Comparison of ENCODE assay signal across 9 cellular contexts in the genomic region with DNA sequence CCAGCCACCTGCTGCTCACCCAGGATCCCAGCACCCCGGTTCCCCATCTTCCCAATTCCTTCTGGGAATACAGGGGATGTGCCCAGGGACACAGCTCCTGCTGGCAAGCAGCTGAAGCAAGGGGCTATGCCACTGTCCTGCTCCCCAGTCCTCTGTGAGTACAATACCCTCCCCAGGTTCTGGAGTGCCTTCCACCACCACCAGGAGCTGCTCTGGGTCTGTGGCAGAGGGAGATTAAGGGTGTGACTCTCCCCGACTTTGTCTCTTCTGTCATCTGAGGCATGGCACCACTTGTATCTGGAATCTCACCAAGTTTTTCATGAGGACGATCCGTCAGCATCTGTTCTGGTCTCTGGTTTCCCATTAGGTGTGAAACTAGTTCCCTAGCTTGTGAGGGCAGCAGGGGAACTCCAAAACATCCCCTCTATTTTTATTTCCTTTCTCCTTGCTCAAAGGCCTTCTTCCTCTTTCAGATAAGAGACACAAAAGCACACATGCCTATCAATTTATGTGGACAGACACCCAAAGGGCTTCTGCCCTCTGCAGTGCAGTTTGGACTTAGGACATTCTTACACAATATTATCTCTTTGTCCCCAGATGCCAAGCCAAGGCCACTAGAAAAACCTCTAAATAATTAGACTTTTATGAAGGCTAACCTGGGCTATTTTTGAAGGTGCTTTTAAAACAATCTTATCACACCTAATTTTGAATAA. TPM values are rescaled to one million over a fixed set of nuclear protein-coding genes. Genes with fewer than 3 reads are reported as not detected.
DNase-seq lines count a peak whose midpoint lies in the region; ATAC-seq, FAIRE-seq and TF ChIP-seq lines count a peak whose summit lies in the region.
"Had no signal": no experiment of that assay in that cellular context is flagged by ENCODE, and none has a peak within 500 bp of the region (broad histone marks: within the 10 kb centered on the region; RNA-seq: fewer than 3 reads in every experiment).

No MANE protein-coding gene starts in this region.

- ATAC-seq in RWPE2 (ENCODE audit: low read depth) = peak; percentile 25; the same call in 1 of the 3 replicates
- peak; percentile 89 to 92 for ATAC-seq in right cardiac atrium
- ATAC-seq in GM18861 (IDR thresholded peaks at IDR 0.05; ENCODE audit: unreplicated experiment) = no peak
- ATAC-seq in GM21723 (IDR thresholded peaks at IDR 0.05; ENCODE audit: unreplicated experiment) = no peak
- ATAC-seq in GM18519 (IDR thresholded peaks at IDR 0.05; ENCODE audit: low FRiP score, unreplicated experiment) = no peak

- CTCF ChIA-PET in AG04450 (lab: Charles Lee) = no interaction called here

- FAIRE-seq in GM19239 (lab: Jason Lieb, UNC) = peak; percentile 4
- FAIRE-seq: frontal cortex had no signal

- H3K4me1 ChIP-seq in RWPE2 (ENCODE audit: insufficient read depth, poor library complexity, severe bottlenecking) (no peaks in the 10 kb centered on the region), right cardiac atrium (ENCODE audit: control insufficient read depth, insufficient read depth, low read length) (peaks cover 12% of the 10 kb centered on the region), ovary (ENCODE audit: insufficient read depth) (no peaks in the 10 kb centered on the region)

- 36% methylated on average over 4 of the region's 4 CpGs for WGBS in right cardiac atrium
- 62 to 72% (median 68%) methylated on average over 4 of the region's 4 CpGs for WGBS in ovary, 3 donors

- H3K36me3 ChIP-seq in RWPE2 (ENCODE audit: low read depth) = peaks cover 18% of the 10 kb centered on the region
- H3K36me3 ChIP-seq in ovary = no peaks in the 10 kb centered on the region

- H3K27ac ChIP-seq in AG04450 (ENCODE audit: low read depth, low read length) (no peak overlapping the region), RWPE2 (ENCODE audit: poor library complexity, severe bottlenecking) (no peak overlapping the region), right cardiac atrium (ENCODE audit: low read length) (peak overlapping the region; percentile 91), ovary (no peak overlapping the region)

- intact Hi-C loops in right cardiac atrium (cut with DNase I) (no loop called here), ovary (cut with DNase I) (no loop called here)

- POLR2A ChIA-PET in AG04450 (lab: Yijun Ruan, JAX) = interaction anchor here (1.0 kb wide), 1 partner anchor 9 kb away, joined by 3 read pairs; no protein-coding TSS in a partner anchor

- no peak for TF ChIP-seq POLR2A in ovary (IDR thresholded peaks at IDR 0.05)

- DNase-seq in AG04450 (ENCODE audit: low read depth, low spot score) (no peak), GM19239 (ENCODE audit: insufficient read length, low spot score) (no peak), RWPE2 (ENCODE audit: low spot score) (no peak), right cardiac atrium (peak in 1 of 3 donors; percentile 50), ovary (no peak)

- TF ChIP-seq EP300 in ovary (IDR thresholded peaks at IDR 0.05) = no peak

- H3K9me3 ChIP-seq in AG04450 (ENCODE audit: control insufficient read depth, insufficient read depth, low read length) (no peaks in the 10 kb centered on the region), RWPE2 (ENCODE audit: severe bottlenecking) (no peaks in the 10 kb centered on the region), right cardiac atrium (ENCODE audit: control insufficient read depth, low read length) (no peaks in the 10 kb centered on the region), ovary (no peaks in the 10 kb centered on the region)

- H3K27me3 ChIP-seq in AG04450 (ENCODE audit: control insufficient read depth, insufficient read depth, low read length) (no peaks in the 10 kb centered on the region), RWPE2 (ENCODE audit: insufficient read depth, poor library complexity, severe bottlenecking) (no peaks in the 10 kb centered on the region), right cardiac atrium (ENCODE audit: control insufficient read depth, insufficient read depth) (no peaks in the 10 kb centered on the region), ovary (no peaks in the 10 kb centered on the region)

- H3K4me3 ChIP-seq in AG04450 (ENCODE audit: low read depth, low read length) = no peak overlapping the region
- no peak overlapping the region for H3K4me3 ChIP-seq in RWPE2 (ENCODE audit: severe bottlenecking)
- no peak overlapping the region for H3K4me3 ChIP-seq in right cardiac atrium (ENCODE audit: low read length)
- H3K4me3 ChIP-seq in ovary = no peak overlapping the region

- TF ChIP-seq CTCF in AG04450 (IDR thresholded peaks at IDR 0.05; ENCODE audit: low read depth, low read length) (peak; percentile 17; the same call in 1 of the 2 replicates), RWPE2 (IDR thresholded peaks at IDR 0.05; ENCODE audit: poor library complexity, severe bottlenecking) (no peak), ovary (IDR thresholded peaks at IDR 0.05) (no peak)

RNA-seq across cellular contexts. Expression of a gene that starts 26.8 kb away (rescaled TPM):
- polyA plus RNA-seq in AG04450 (2011; rRNA removed) (19.3 and 21.9 TPM in 2 replicates), right cardiac atrium (173 TPM), ovary (10 to 100 TPM; 46.0 to 76.5 TPM)
- 6.6 and 7.4 TPM in 2 replicates for polyA minus RNA-seq in AG04450 (2011; rRNA and poly(A)+ RNA removed)
- total RNA-seq in right cardiac atrium (100 to 1,000 TPM in 3 of 4 donors, 10 to 100 TPM in 1; 98.1 to 125 (median 116) TPM), ovary (10 to 100 TPM; 14.5 to 64.9 (median 28.1) TPM)

Comparison
In these comparisons a context has a peak if more than half of its experiments do, and no peak if none do; other contexts are left out.
1. ATAC-seq: peak in RWPE2 (single experiment) and right cardiac atrium (2 of 2); none in GM18861 (single experiment), GM21723 (single experiment) and GM18519 (single experiment).